33 cellular contexts compared by ENCODE assay signal in the genomic region with DNA sequence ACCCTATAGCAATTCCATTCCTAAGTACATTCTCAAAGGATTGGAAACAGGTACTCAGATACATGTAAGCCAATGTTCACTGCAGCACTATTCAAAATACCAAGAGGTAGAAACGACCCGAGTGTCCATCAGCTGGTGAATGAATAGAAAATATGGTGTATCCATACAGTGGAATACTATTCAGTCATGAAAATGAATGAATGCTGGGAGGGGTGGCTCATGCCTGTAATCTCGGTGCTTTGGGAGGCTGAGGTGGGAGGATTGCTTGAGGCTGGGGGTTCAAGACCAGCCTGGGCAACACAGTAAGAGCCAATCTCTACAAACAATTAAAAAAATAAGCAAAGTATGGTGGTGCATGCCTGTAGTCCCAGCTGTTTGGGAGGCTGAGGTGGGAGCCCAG.
"Had no signal": no experiment of that assay in that cellular context is flagged by ENCODE, and none has a peak within 500 bp of the region (broad histone marks: within the 10 kb centered on the region; RNA-seq: fewer than 3 reads in every experiment).

No MANE protein-coding gene starts in this region.

- H3K4me1 Mint-ChIP-seq: activated B cell treated with CpG ODN at 0.5 μM for 24 hours; activated T-helper 17 cell treated with anti-CD3 and anti-CD28 coated beads, Interleukin-2, amount 50 U/mL, for 72 hours had no signal

- H3K27me3 Mint-ChIP-seq: activated B cell treated with CpG ODN at 0.5 μM for 24 hours; activated CD4-positive, alpha-beta memory T cell treated with anti-CD3 and anti-CD28 coated beads for 36 hours; activated CD4-positive, alpha-beta T cell treated with anti-CD3 and anti-CD28 coated beads, Interleukin-2, amount 10 ng/mL, durations not matched to agents 24 days and 14 days; activated CD8-positive, alpha-beta T cell treated with anti-CD3 and anti-CD28 coated beads for 36 hours; activated naive CD8-positive, alpha-beta T cell treated with anti-CD3 and anti-CD28 coated beads for 36 hours; activated T-helper 17 cell treated with anti-CD3 and anti-CD28 coated beads, Interleukin-2, amount 50 U/mL, for 72 hours had no signal

- H3K9me3 Mint-ChIP-seq: activated B cell treated with CpG ODN at 0.5 μM for 24 hours; activated CD4-positive, alpha-beta memory T cell treated with anti-CD3 and anti-CD28 coated beads for 36 hours; activated CD4-positive, alpha-beta T cell treated with anti-CD3 and anti-CD28 coated beads, Interleukin-2, amount 10 ng/mL, durations not matched to agents 24 days and 14 days; activated CD8-positive, alpha-beta T cell treated with anti-CD3 and anti-CD28 coated beads for 36 hours; activated naive CD4-positive, alpha-beta T cell treated with anti-CD3 and anti-CD28 coated beads for 36 hours; activated naive CD4-positive, alpha-beta T cell treated with anti-CD3 and anti-CD28 coated beads, Interleukin-2, amount 50 U/mL, for 72 hours; activated naive CD8-positive, alpha-beta T cell treated with anti-CD3 and anti-CD28 coated beads for 36 hours; activated T-cell treated with anti-CD3 and anti-CD28 coated beads, Interleukin-2, amount 50 U/mL, for 4 hours; activated T-cell treated with anti-CD3 and anti-CD28 coated beads, Interleukin-2, amount 50 U/mL, for 72 hours; activated T-helper 1 cell treated with anti-CD3 and anti-CD28 coated beads, Interleukin-12 subunit alpha, Interleukin-12 subunit beta, Interleukin-2, Interleukin-4 antibody, amounts not matched to agents 30 ng/mL and 10 ng/mL and 1 ng/mL, durations not matched to agents 14 hours and 24 hours and 36 hours; activated T-helper 17 cell treated with anti-CD3 and anti-CD28 coated beads, Interleukin-2, amount 50 U/mL, for 72 hours; T-helper 1 cell treated with Interleukin-12 subunit alpha and Interleukin-12 subunit beta and Interleukin-4 antibody, amounts not matched to agents 30 μg/mL and 1 μg/mL, for 36 hours; T-helper 2 cell treated with Interferon-gamma antibody and Interleukin-4, amounts not matched to agents 5 μg/mL and 100 μg/mL, for 36 hours had no signal

- H3K27ac Mint-ChIP-seq: activated B cell treated with CpG ODN at 0.5 μM for 24 hours; activated CD4-positive, alpha-beta memory T cell treated with anti-CD3 and anti-CD28 coated beads for 36 hours; activated CD4-positive, alpha-beta T cell treated with anti-CD3 and anti-CD28 coated beads, Interleukin-2, amount 10 ng/mL, durations not matched to agents 24 days and 14 days; activated CD8-positive, alpha-beta T cell treated with anti-CD3 and anti-CD28 coated beads for 36 hours; activated naive CD4-positive, alpha-beta T cell treated with anti-CD3 and anti-CD28 coated beads for 36 hours; activated naive CD4-positive, alpha-beta T cell treated with anti-CD3 and anti-CD28 coated beads, Interleukin-2, amount 50 U/mL, for 72 hours; activated naive CD8-positive, alpha-beta T cell treated with anti-CD3 and anti-CD28 coated beads for 36 hours; activated T-cell treated with anti-CD3 and anti-CD28 coated beads, Interleukin-2, amount 50 U/mL, for 72 hours; activated T-helper 1 cell treated with anti-CD3 and anti-CD28 coated beads, Interleukin-12 subunit alpha, Interleukin-12 subunit beta, Interleukin-2, Interleukin-4 antibody, amounts not matched to agents 30 ng/mL and 10 ng/mL and 1 ng/mL, durations not matched to agents 14 hours and 24 hours and 36 hours; activated T-helper 17 cell treated with anti-CD3 and anti-CD28 coated beads, Interleukin-2, amount 50 U/mL, for 72 hours; T-helper 1 cell treated with Interleukin-12 subunit alpha and Interleukin-12 subunit beta and Interleukin-4 antibody, amounts not matched to agents 30 μg/mL and 1 μg/mL, for 36 hours; T-helper 2 cell treated with Interferon-gamma antibody and Interleukin-4, amounts not matched to agents 5 μg/mL and 100 μg/mL, for 36 hours had no signal

- H3K4me3 Mint-ChIP-seq: activated B cell treated with CpG ODN at 0.5 μM for 24 hours; activated CD4-positive, alpha-beta memory T cell treated with anti-CD3 and anti-CD28 coated beads for 36 hours; activated CD4-positive, alpha-beta T cell treated with anti-CD3 and anti-CD28 coated beads, Interleukin-2, amount 10 ng/mL, durations not matched to agents 24 days and 14 days; activated CD8-positive, alpha-beta T cell treated with anti-CD3 and anti-CD28 coated beads for 36 hours; activated naive CD4-positive, alpha-beta T cell treated with anti-CD3 and anti-CD28 coated beads for 36 hours; activated naive CD8-positive, alpha-beta T cell treated with anti-CD3 and anti-CD28 coated beads for 36 hours; activated T-cell treated with anti-CD3 and anti-CD28 coated beads, Interleukin-2, amount 50 U/mL, for 4 hours; activated T-cell treated with anti-CD3 and anti-CD28 coated beads, Interleukin-2, amount 50 U/mL, for 72 hours; activated T-helper 1 cell treated with anti-CD3 and anti-CD28 coated beads, Interleukin-12 subunit alpha, Interleukin-12 subunit beta, Interleukin-2, Interleukin-4 antibody, amounts not matched to agents 30 ng/mL and 10 ng/mL and 1 ng/mL, durations not matched to agents 14 hours and 24 hours and 36 hours; activated T-helper 17 cell treated with anti-CD3 and anti-CD28 coated beads, Interleukin-2, amount 50 U/mL, for 72 hours; T-helper 1 cell treated with Interleukin-12 subunit alpha and Interleukin-12 subunit beta and Interleukin-4 antibody, amounts not matched to agents 30 μg/mL and 1 μg/mL, for 36 hours; T-helper 2 cell treated with Interferon-gamma antibody and Interleukin-4, amounts not matched to agents 5 μg/mL and 100 μg/mL, for 36 hours had no signal

- ATAC-seq: activated CD8-positive, alpha-beta T cell treated with anti-CD3 and anti-CD28 coated beads for 36 hours; activated naive CD4-positive, alpha-beta T cell treated with anti-CD3 and anti-CD28 coated beads, Interleukin-2, amount 50 U/mL, for 72 hours; activated T-cell treated with anti-CD3 and anti-CD28 coated beads, Interleukin-2, amount 50 U/mL, for 4 hours; activated T-cell treated with anti-CD3 and anti-CD28 coated beads, Interleukin-2, amount 50 U/mL, for 72 hours; activated T-helper 17 cell treated with anti-CD3 and anti-CD28 coated beads, Interleukin-2, amount 50 U/mL, for 72 hours; body of pancreas had no signal

- DNase-seq: activated B cell treated with CpG ODN at 0.5 μM for 24 hours; activated CD4-positive, alpha-beta memory T cell treated with anti-CD3 and anti-CD28 coated beads for 36 hours; activated CD4-positive, alpha-beta T cell treated with anti-CD3 and anti-CD28 coated beads for 4 hours; activated CD4-positive, alpha-beta T cell treated with anti-CD3 and anti-CD28 coated beads, Interleukin-2, amount 10 ng/mL, durations not matched to agents 24 days and 14 days; activated CD4-positive, alpha-beta T cell treated with anti-CD3 and anti-CD28 coated beads, Interleukin-2, amount 50 U/mL, for 1 hour; activated CD4-positive, alpha-beta T cell treated with anti-CD3 and anti-CD28 coated beads, Interleukin-2, amount 50 U/mL, for 4 hours; activated CD4-positive, CD25-positive, alpha-beta regulatory T cell treated with anti-CD3 and anti-CD28 coated beads, Interleukin-2, amount 50 U/mL, for 72 hours; activated CD8-positive, alpha-beta memory T cell treated with anti-CD3 and anti-CD28 coated beads, Interleukin-2, amount 50 U/mL, for 4 hours; activated CD8-positive, alpha-beta T cell treated with anti-CD3 and anti-CD28 coated beads for 36 hours; activated effector memory CD4-positive, alpha-beta T cell treated with anti-CD3 and anti-CD28 coated beads, Interleukin-2, amount 50 U/mL, for 16 hours; activated gamma-delta T cell treated with Interleukin-2 at 50 U/mL for 16 hours; activated naive CD4-positive, alpha-beta T cell; activated naive CD4-positive, alpha-beta T cell treated with anti-CD3 and anti-CD28 coated beads for 36 hours; activated naive CD4-positive, alpha-beta T cell treated with anti-CD3 and anti-CD28 coated beads, Interleukin-2, amount 50 U/mL, for 16 hours; activated naive CD8-positive, alpha-beta T cell treated with anti-CD3 and anti-CD28 coated beads for 36 hours; activated T-cell treated with anti-CD3 and anti-CD28 coated beads for 4 hours; activated T-cell treated with anti-CD3 and anti-CD28 coated beads, Interleukin-2, amount 50 U/mL, for 1 hour; activated T-cell treated with anti-CD3 and anti-CD28 coated beads, Interleukin-2, amount 50 U/mL, for 4 hours; activated T-cell treated with anti-CD3 and anti-CD28 coated beads, Interleukin-2, amount 50 U/mL, for 72 hours; adrenal gland; amniotic stem cell; aorta; body of pancreas; brain microvascular endothelial cell; central memory CD4-positive, alpha-beta T cell; T-helper 1 cell; T-helper 2 cell; T-helper 9 cell had no signal
